In the genomic region with DNA sequence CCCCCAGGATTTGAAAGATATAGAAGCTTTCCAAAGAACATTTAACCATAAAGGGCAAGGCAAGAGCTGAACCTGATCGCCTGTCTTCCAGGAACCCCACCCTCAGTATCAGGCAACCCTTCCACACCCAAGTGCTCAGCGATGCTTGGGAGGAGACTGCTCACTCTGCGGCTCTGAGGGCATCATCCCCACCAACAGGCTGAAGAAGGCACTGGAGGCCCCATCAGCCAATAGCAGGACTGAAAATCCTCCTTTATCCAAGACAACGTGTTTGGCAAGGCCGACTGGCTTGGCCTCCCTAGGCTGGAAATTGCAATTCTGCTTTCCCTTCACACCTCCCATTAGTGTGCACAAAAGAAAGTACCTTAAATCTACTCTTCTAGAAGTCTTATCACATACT, we compare ENCODE assay signal across 1 cellular context.
TF ChIP-seq lines count a peak whose summit lies in the region.

No MANE protein-coding gene starts in this region.

TF ChIP-seq in GM12878, 131 proteins besides CTCF, POLR2A, EP300 and RAD21 (continued from another document):
- TF ChIP-seq RB1 (IDR thresholded peaks at IDR 0.05; ENCODE audit: borderline replicate concordance) (no peak), NBN (IDR thresholded peaks at IDR 0.05) (no peak)
- TF ChIP-seq, protein P1, sequence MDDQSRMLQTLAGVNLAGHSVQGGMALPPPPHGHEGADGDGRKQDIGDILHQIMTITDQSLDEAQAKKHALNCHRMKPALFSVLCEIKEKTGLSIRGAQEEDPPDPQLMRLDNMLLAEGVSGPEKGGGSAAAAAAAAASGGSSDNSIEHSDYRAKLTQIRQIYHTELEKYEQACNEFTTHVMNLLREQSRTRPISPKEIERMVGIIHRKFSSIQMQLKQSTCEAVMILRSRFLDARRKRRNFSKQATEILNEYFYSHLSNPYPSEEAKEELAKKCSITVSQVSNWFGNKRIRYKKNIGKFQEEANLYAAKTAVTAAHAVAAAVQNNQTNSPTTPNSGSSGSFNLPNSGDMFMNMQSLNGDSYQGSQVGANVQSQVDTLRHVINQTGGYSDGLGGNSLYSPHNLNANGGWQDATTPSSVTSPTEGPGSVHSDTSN (IDR thresholded peaks at IDR 0.05; ENCODE audit: insufficient replicate concordance, low read depth, low read length), result no peak
